ENCODE assay signal across 9 cellular contexts in the genomic region with DNA sequence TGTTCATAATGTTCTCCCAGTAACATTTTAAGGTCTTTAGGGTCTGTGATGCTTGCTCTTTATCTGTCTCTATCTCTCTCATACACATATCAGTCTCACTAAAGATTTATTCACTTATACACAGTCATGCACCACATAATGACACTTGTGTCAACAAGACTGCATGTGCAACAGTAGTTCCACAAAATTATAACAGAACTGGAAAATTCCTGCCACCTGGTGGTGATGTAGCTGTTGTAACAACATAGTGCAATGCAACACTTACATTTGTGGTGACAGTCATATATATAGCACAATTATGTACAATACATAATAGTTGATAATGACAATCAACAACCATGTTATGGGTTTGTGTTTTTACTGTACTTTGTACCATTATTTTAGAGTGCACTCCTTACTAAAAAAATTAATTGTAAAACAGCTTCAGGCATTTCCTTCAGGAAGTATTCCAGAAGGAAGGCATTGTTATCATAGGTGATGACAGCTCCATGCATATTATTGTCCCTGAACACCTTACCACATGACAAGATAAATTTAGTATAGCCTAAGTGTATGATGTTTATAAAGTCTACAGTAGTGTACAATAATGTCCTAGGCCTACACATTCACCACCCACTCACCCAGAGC. TPM values are rescaled to one million over a fixed set of nuclear protein-coding genes. Genes with fewer than 3 reads are reported as not detected.
A peak's percentile ranks its signal among the peaks of the same experiment; 100 is the strongest.
DNase-seq lines count a peak whose midpoint lies in the region; ATAC-seq and TF ChIP-seq lines count a peak whose summit lies in the region.
"Had no signal": no experiment of that assay in that cellular context is flagged by ENCODE, and none has a peak within 500 bp of the region (broad histone marks: within the 10 kb centered on the region; RNA-seq: fewer than 3 reads in every experiment).

No MANE protein-coding gene starts in this region.

- H3K27ac ChIP-seq in Karpas-422 (ENCODE audit: low read length) (no peak overlapping the region), SU-DHL-6 (ENCODE audit: low read depth, low read length) (no peak overlapping the region), spleen (no peak overlapping the region), suprapubic skin (no peak overlapping the region)

- H3K4me3 ChIP-seq in Karpas-422 (ENCODE audit: low read length) (no peak overlapping the region), SU-DHL-6 (ENCODE audit: insufficient read depth, low read length, poor library complexity, severe bottlenecking) (no peak overlapping the region), spleen (no peak overlapping the region), suprapubic skin (no peak overlapping the region)

- H3K36me3 ChIP-seq in Karpas-422 (ENCODE audit: insufficient read depth, low read length) (no peaks in the 10 kb centered on the region), SU-DHL-6 (ENCODE audit: low read length) (no peaks in the 10 kb centered on the region), spleen (no peaks in the 10 kb centered on the region), suprapubic skin (no peaks in the 10 kb centered on the region)

- H3K4me2 ChIP-seq in Karpas-422 (ENCODE audit: low read depth, low read length, poor library complexity, severe bottlenecking): no peak overlapping the region
- H3K4me2 ChIP-seq in SU-DHL-6 (ENCODE audit: low read depth, low read length, poor library complexity, severe bottlenecking): no peak overlapping the region

- H3K9ac ChIP-seq in Karpas-422 (ENCODE audit: low read length) (no peak overlapping the region), SU-DHL-6 (ENCODE audit: low read length) (no peak overlapping the region)

- H3F3A ChIP-seq in SU-DHL-6 (ENCODE audit: insufficient read depth): no peaks in the 10 kb centered on the region

- H4K20me1 ChIP-seq in Karpas-422 (ENCODE audit: insufficient read depth, low read depth, low read length) (no peaks in the 10 kb centered on the region), SU-DHL-6 (ENCODE audit: low read depth, low read length) (no peaks in the 10 kb centered on the region)

- H3K4me1 ChIP-seq in Karpas-422 (ENCODE audit: low read length) (no peaks in the 10 kb centered on the region), spleen (no peaks in the 10 kb centered on the region), suprapubic skin (no peaks in the 10 kb centered on the region)

- H3K9me2 ChIP-seq in Karpas-422 (replicated peaks; ENCODE audit: insufficient read depth, low read length) (no peaks in the 10 kb centered on the region), SU-DHL-6 (replicated peaks; ENCODE audit: insufficient read depth, low read length) (no peaks in the 10 kb centered on the region)

- DNase-seq in EH (ENCODE audit: low read depth): peak; percentile 46
- peak; percentile 74 for DNase-seq in Karpas-422
- peak in 1 of 2 donors; percentile 43 for DNase-seq in left colon
- DNase-seq in spleen: no peak
- no peak for DNase-seq in suprapubic skin (ENCODE audit: low spot score in 2 of 2)
- DNase-seq: naive B cell had no signal

- ATAC-seq in left colon: peak; percentile 96
- ATAC-seq in HG03108 (IDR thresholded peaks at IDR 0.05; ENCODE audit: unreplicated experiment): no peak
- no peak for ATAC-seq in HG03460 (IDR thresholded peaks at IDR 0.05; ENCODE audit: unreplicated experiment)

- TF ChIP-seq CTCF in SU-DHL-6 (IDR thresholded peaks at IDR 0.05; ENCODE audit: insufficient read depth, low read length, poor library complexity, severe bottlenecking) (peak; percentile 55), spleen (IDR thresholded peaks at IDR 0.05 in 8 of 11, conservative IDR thresholded peaks at IDR 0.05 in 3 of 11) (peak in 4 of 11 experiments; percentile 17 to 32 (median 22)), suprapubic skin (IDR thresholded peaks at IDR 0.05) (peak in 1 of 2 donors; percentile 36)

- H3K27me3 ChIP-seq in Karpas-422 (ENCODE audit: low read length) (no peaks in the 10 kb centered on the region), SU-DHL-6 (ENCODE audit: low read length) (no peaks in the 10 kb centered on the region), spleen (replicated peaks in 1 of 7) (peaks cover 0 to 19% (median 0%) of the 10 kb centered on the region in 7 donors), suprapubic skin (no peaks in the 10 kb centered on the region)

- H3K79me2 ChIP-seq in Karpas-422 (ENCODE audit: low read length) (no peaks in the 10 kb centered on the region), SU-DHL-6 (ENCODE audit: insufficient read depth, low read length) (no peaks in the 10 kb centered on the region)

- TF ChIP-seq EP300 in suprapubic skin (IDR thresholded peaks at IDR 0.05): no peak

- TF ChIP-seq POLR2A in spleen (IDR thresholded peaks at IDR 0.05) (no peak), suprapubic skin (IDR thresholded peaks at IDR 0.05) (no peak)

- no peaks in the 10 kb centered on the region for H3K9me3 ChIP-seq in Karpas-422 (ENCODE audit: low read length)
- no peaks in the 10 kb centered on the region for H3K9me3 ChIP-seq in SU-DHL-6 (ENCODE audit: insufficient read depth, low read length)
- peaks cover 0 to 7% (median 0%) of the 10 kb centered on the region in 8 donors for H3K9me3 ChIP-seq in spleen
- H3K9me3 ChIP-seq in suprapubic skin: no peaks in the 10 kb centered on the region

- intact Hi-C loops in left colon (cut with DNase I, micrococcal nuclease): no loop called here
- intact Hi-C loops in spleen (cut with DNase I; ENCODE audit: low total_unique reads): no loop called here

- H2AFZ ChIP-seq in Karpas-422 (ENCODE audit: low read length): no peak overlapping the region
- H2AFZ ChIP-seq in SU-DHL-6 (ENCODE audit: low read depth, low read length, severe bottlenecking): no peak overlapping the region

RNA-seq across cellular contexts. Expression of gene TDRD5, which starts 8.1 kb away (rescaled TPM):
- not detected in 2 replicates for total RNA-seq in Karpas-422 (2014; rRNA removed; shearing (Covaris generic); ENCODE audit: low replicate concordance)
- total RNA-seq in left colon (1 to 10 TPM in 1 of 2 donors, under 1 TPM in 1; 0.92 to 1.9 TPM), spleen (under 1 TPM in 1 of 7 donors, not detected in 6; 0.14 TPM), suprapubic skin (1 to 10 TPM in 1 of 4 donors, under 1 TPM in 3; 0.49 to 1.2 (median 0.66) TPM)
- under 1 TPM; 0.02 to 0.06 (median 0.05) TPM for polyA plus RNA-seq in spleen

RNA-seq across cellular contexts. Expression of gene NPHS2, which starts 24.0 kb away (rescaled TPM):
- not detected in 2 replicates for total RNA-seq in Karpas-422 (2014; rRNA removed; shearing (Covaris generic); ENCODE audit: low replicate concordance)
- total RNA-seq in left colon (under 1 TPM in 1 of 2 donors, not detected in 1; 0.20 TPM), spleen (under 1 TPM in 1 of 7 donors, not detected in 6; 0.20 TPM), suprapubic skin (not detected)
- under 1 TPM in 1 of 3 donors, not detected in 2; 0.06 TPM for polyA plus RNA-seq in spleen

Comparison
In these comparisons a context has a peak if more than half of its experiments do, and no peak if none do; other contexts are left out.
1. DNase-seq: peak in EH (single experiment) and Karpas-422 (single experiment); none in spleen (single experiment) and suprapubic skin (0 of 2).